15 cellular contexts compared by ENCODE assay signal in the genomic region with DNA sequence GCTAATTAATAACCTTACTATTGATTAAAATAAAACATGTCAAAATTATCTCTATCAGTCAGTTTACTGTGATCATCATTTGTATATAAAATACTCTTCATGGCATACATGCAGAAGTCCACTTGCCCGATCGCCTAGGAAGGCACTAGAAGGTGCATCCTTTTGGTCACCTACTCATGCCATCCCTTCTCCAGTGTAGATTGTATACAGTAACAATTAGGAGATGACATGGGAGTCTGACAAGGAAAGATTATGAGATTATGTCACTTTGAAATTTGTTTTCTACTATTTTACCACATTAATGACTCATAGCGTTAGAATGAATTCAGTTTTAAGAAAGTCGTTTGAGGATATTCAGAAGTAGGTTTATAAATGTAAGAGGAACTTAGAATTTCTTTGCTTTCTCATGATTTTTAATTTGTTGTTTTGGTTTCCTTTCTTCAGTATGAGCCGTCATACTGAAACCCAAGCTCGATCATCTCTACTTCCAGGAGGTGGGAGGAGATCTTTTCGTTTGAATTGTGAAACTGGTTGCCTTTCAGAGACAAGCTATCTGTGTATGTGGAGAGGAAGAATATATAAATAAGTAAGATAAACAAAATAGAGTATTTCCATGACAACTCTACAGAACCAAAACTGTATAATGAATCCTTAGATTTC. TPM values are rescaled to one million over a fixed set of nuclear protein-coding genes. Genes with fewer than 3 reads are reported as not detected.
DNase-seq lines count a peak whose midpoint lies in the region; ATAC-seq lines count a peak whose summit lies in the region.
"Had no signal": no experiment of that assay in that cellular context is flagged by ENCODE, and none has a peak within 500 bp of the region (broad histone marks: within the 10 kb centered on the region; RNA-seq: fewer than 3 reads in every experiment).

No MANE protein-coding gene starts in this region.

- H3K36me3 Mint-ChIP-seq in activated T-cell treated with anti-CD3 and anti-CD28 coated beads, Interleukin-2, amount 50 U/mL, for 4 hours (ENCODE audit: insufficient read depth): no peaks in the 10 kb centered on the region
- no peaks in the 10 kb centered on the region for H3K36me3 Mint-ChIP-seq in activated T-cell treated with anti-CD3 and anti-CD28 coated beads, Interleukin-2, amount 50 U/mL, for 24 hours (ENCODE audit: low read depth)
- no peaks in the 10 kb centered on the region for H3K36me3 Mint-ChIP-seq in stimulated activated naive B cell treated with anti-CD40 and anti-IgM and Interleukin-4, amounts not matched to agents 10 μg/mL and 1 μg/mL and 100 μg/mL, for 72 hours

- no peak overlapping the region for H3K4me3 Mint-ChIP-seq in activated T-cell treated with anti-CD3 and anti-CD28 coated beads, Interleukin-2, amount 50 U/mL, for 4 hours
- no peak overlapping the region for H3K4me3 Mint-ChIP-seq in activated T-cell treated with anti-CD3 and anti-CD28 coated beads, Interleukin-2, amount 50 U/mL, for 24 hours
- H3K4me3 Mint-ChIP-seq in stimulated activated naive B cell treated with anti-CD40 and anti-IgM and Interleukin-4, amounts not matched to agents 10 μg/mL and 1 μg/mL and 100 μg/mL, for 72 hours: no peak overlapping the region

- H3K27me3 Mint-ChIP-seq in activated T-cell treated with anti-CD3 and anti-CD28 coated beads, Interleukin-2, amount 50 U/mL, for 4 hours (ENCODE audit: low read depth): no peaks in the 10 kb centered on the region
- H3K27me3 Mint-ChIP-seq in activated T-cell treated with anti-CD3 and anti-CD28 coated beads, Interleukin-2, amount 50 U/mL, for 24 hours: no peaks in the 10 kb centered on the region
- no peaks in the 10 kb centered on the region for H3K27me3 Mint-ChIP-seq in stimulated activated naive B cell treated with anti-CD40 and anti-IgM and Interleukin-4, amounts not matched to agents 10 μg/mL and 1 μg/mL and 100 μg/mL, for 72 hours

- H3K27ac Mint-ChIP-seq in activated T-cell treated with anti-CD3 and anti-CD28 coated beads, Interleukin-2, amount 50 U/mL, for 24 hours: no peak overlapping the region
- no peak overlapping the region for H3K27ac Mint-ChIP-seq in stimulated activated naive B cell treated with anti-CD40 and anti-IgM and Interleukin-4, amounts not matched to agents 10 μg/mL and 1 μg/mL and 100 μg/mL, for 72 hours

- DNase-seq in activated T-cell treated with anti-CD3 and anti-CD28 coated beads, Interleukin-2, amount 50 U/mL, for 4 hours: no peak
- no peak for DNase-seq in activated T-cell treated with anti-CD3 and anti-CD28 coated beads, Interleukin-2, amount 50 U/mL, for 24 hours
- DNase-seq in stimulated activated naive B cell treated with anti-CD40 and anti-IgM and Interleukin-4, amounts not matched to agents 10 μg/mL and 1 μg/mL and 100 μg/mL, for 72 hours: no peak
- no peak for DNase-seq in dermis blood vessel endothelial cell
- DNase-seq in activated CD4-positive, CD25-positive, alpha-beta regulatory T cell treated with anti-CD3 and anti-CD28 coated beads, Interleukin-2, amount 50 U/mL, for 72 hours: no peak
- DNase-seq in SHP77 treated with DMSO at 0.1 percent for 48 hours (lab: John Stamatoyannopoulos, UW): no peak
- DNase-seq: ACHN; activated effector memory CD4-positive, alpha-beta T cell treated with anti-CD3 and anti-CD28 coated beads, Interleukin-2, amount 50 U/mL, for 16 hours; cortex of kidney; Karpas-422; transverse colon had no signal

- no peaks in the 10 kb centered on the region for H3K9me3 Mint-ChIP-seq in activated T-cell treated with anti-CD3 and anti-CD28 coated beads, Interleukin-2, amount 50 U/mL, for 4 hours
- H3K9me3 Mint-ChIP-seq in activated T-cell treated with anti-CD3 and anti-CD28 coated beads, Interleukin-2, amount 50 U/mL, for 24 hours: no peaks in the 10 kb centered on the region
- H3K9me3 Mint-ChIP-seq in stimulated activated naive B cell treated with anti-CD40 and anti-IgM and Interleukin-4, amounts not matched to agents 10 μg/mL and 1 μg/mL and 100 μg/mL, for 72 hours: no peaks in the 10 kb centered on the region

- ATAC-seq in activated T-cell treated with anti-CD3 and anti-CD28 coated beads, Interleukin-2, amount 50 U/mL, for 4 hours: peak; percentile 18 to 53
- peak; percentile 90 for ATAC-seq in HG02623 (IDR thresholded peaks at IDR 0.05; ENCODE audit: unreplicated experiment)
- ATAC-seq in HG03521 (IDR thresholded peaks at IDR 0.05; ENCODE audit: unreplicated experiment): peak; percentile 78
- peak; percentile 82 to 89 for ATAC-seq in stimulated activated naive B cell treated with anti-CD40 and anti-IgM and Interleukin-4, amounts not matched to agents 10 μg/mL and 1 μg/mL and 100 μg/mL, for 72 hours (replicated peaks)
- ATAC-seq: HCT116 had no signal

- H3K4me1 Mint-ChIP-seq in activated T-cell treated with anti-CD3 and anti-CD28 coated beads, Interleukin-2, amount 50 U/mL, for 4 hours (ENCODE audit: low read depth): no peaks in the 10 kb centered on the region
- peaks cover 3% of the 10 kb centered on the region for H3K4me1 Mint-ChIP-seq in activated T-cell treated with anti-CD3 and anti-CD28 coated beads, Interleukin-2, amount 50 U/mL, for 24 hours (ENCODE audit: low read depth)
- H3K4me1 Mint-ChIP-seq in stimulated activated naive B cell treated with anti-CD40 and anti-IgM and Interleukin-4, amounts not matched to agents 10 μg/mL and 1 μg/mL and 100 μg/mL, for 72 hours: peaks cover 0 to 6% of the 10 kb centered on the region in 2 donors

RNA-seq across cellular contexts. Expression of gene UNC5C, which starts 51.1 kb away (rescaled TPM):
- total RNA-seq in activated T-cell treated with anti-CD3 and anti-CD28 coated beads, Interleukin-2, amount 50 U/mL, for 4 hours: under 1 TPM in 1 of 3 donors, not detected in 2; 0.08 TPM
- total RNA-seq in dermis blood vessel endothelial cell: under 0.01 and 0.23 TPM in 2 replicates
- total RNA-seq: G401 had no signal

Comparison
In these comparisons a context has a peak if more than half of its experiments do, and no peak if none do; other contexts are left out.
1. ATAC-seq: peak in every context shown above with its lines; median percentile 90 in HG02623; 86 in stimulated activated naive B cell treated with anti-CD40 and anti-IgM and Interleukin-4, amounts not matched to agents 10 μg/mL and 1 μg/mL and 100 μg/mL, for 72 hours; 78 in HG03521; 36 in activated T-cell treated with anti-CD3 and anti-CD28 coated beads, Interleukin-2, amount 50 U/mL, for 4 hours.